In genomic region chr4:168188754-168189153, GRCh38 we compare ENCODE assay signal across 16 cellular contexts.
A peak's percentile ranks its signal among the peaks of the same experiment; 100 is the strongest.
DNase-seq lines count a peak whose midpoint lies in the region; ATAC-seq and TF ChIP-seq lines count a peak whose summit lies in the region.
"Had no signal": no experiment of that assay in that cellular context is flagged by ENCODE, and none has a peak within 500 bp of the region (broad histone marks: within the 10 kb centered on the region; RNA-seq: fewer than 3 reads in every experiment).

No MANE protein-coding gene starts in this region.

- no peak overlapping the region for H3K27ac Mint-ChIP-seq in memory B cell

- peak; percentile 60 for ATAC-seq in GM19025 (IDR thresholded peaks at IDR 0.05; ENCODE audit: low read depth, unreplicated experiment)
- ATAC-seq in GM21717 (IDR thresholded peaks at IDR 0.05; ENCODE audit: unreplicated experiment) = peak; percentile 87
- peak; percentile 63 for ATAC-seq in HG03108 (IDR thresholded peaks at IDR 0.05; ENCODE audit: unreplicated experiment)
- ATAC-seq in memory B cell (ENCODE audit: low read depth) = peak; percentile 38
- ATAC-seq in foreskin keratinocyte = no peak
- ATAC-seq: upper lobe of right lung had no signal

- H3K4me1 Mint-ChIP-seq in memory B cell = peaks cover 5% of the 10 kb centered on the region

- H3K27me3 Mint-ChIP-seq in memory B cell = no peaks in the 10 kb centered on the region

- H3K4me1 ChIP-seq in foreskin keratinocyte = no peaks in the 10 kb centered on the region
- H3K4me1 ChIP-seq: esophagus muscularis mucosa, upper lobe of right lung had no signal

- no peak for DNase-seq in memory B cell (ENCODE audit: low spot score in 2 of 2)
- no peak for DNase-seq in foreskin keratinocyte
- no peak for DNase-seq in NCI-H2227 treated with DMSO at 0.1 percent for 48 hours (lab: John Stamatoyannopoulos, UW)
- no peak for DNase-seq in globus pallidus (ENCODE audit: low spot score)
- DNase-seq: activated CD8-positive, alpha-beta memory T cell treated with anti-CD3 and anti-CD28 coated beads for 24 hours; activated gamma-delta T cell; C1 segment of cervical spinal cord; NCI-H1694 treated with DMSO at 0.1 percent for 48 hours; NCI-H524 treated with DMSO at 0.1 percent for 48 hours; stimulated activated CD4-positive, alpha-beta T cell treated with anti-CD3 and anti-CD28 coated beads, Interleukin-4, amount 100 ng/mL, for 24 hours; upper lobe of right lung had no signal

- peak overlapping the region; percentile 2 for H3K4me3 Mint-ChIP-seq in memory B cell

- peaks cover 2% of the 10 kb centered on the region for H3K36me3 Mint-ChIP-seq in memory B cell

- no peak for TF ChIP-seq CTCF in foreskin keratinocyte (conservative IDR thresholded peaks at IDR 0.05)

- peaks cover 2% of the 10 kb centered on the region for H3K9me3 Mint-ChIP-seq in memory B cell

- no peak overlapping the region for H3K27ac ChIP-seq in foreskin keratinocyte
- H3K27ac ChIP-seq: esophagus muscularis mucosa, KMS-11, upper lobe of right lung had no signal

- H3K27me3 ChIP-seq in foreskin keratinocyte = no peaks in the 10 kb centered on the region
- H3K27me3 ChIP-seq: esophagus muscularis mucosa, upper lobe of right lung had no signal
